Comparison of ENCODE assay signal across 1 cellular context in the genomic region with DNA sequence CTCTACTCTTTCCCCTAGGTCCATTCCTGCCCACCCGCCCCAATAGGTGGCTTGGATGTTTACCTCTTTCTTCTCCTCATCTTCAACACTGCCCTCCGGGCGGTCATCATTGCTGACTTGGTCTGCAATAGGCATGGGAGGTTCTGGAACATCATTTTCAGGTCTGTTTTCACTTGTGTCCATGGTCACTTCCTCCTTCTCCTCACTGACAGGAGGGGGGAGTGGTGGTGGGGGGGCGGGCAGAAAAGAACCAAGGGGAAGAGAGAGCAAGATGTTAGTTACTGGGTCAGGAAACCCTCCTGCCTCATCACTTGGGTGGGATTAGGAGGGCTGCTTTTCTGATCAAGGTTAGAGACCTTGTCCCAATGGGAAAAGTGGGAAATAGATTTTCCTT.
TF ChIP-seq lines count a peak whose summit lies in the region.

No MANE protein-coding gene starts in this region.

TF ChIP-seq in endothelial cell of umbilical vein, 7 proteins besides CTCF, POLR2A, EP300 and RAD21:
- TF ChIP-seq GATA2 (IDR thresholded peaks at IDR 0.05; ENCODE audit: insufficient read depth, insufficient read length, low read depth, low read length), result no peak
- TF ChIP-seq JUN (IDR thresholded peaks at IDR 0.05; ENCODE audit: borderline replicate concordance, insufficient read depth, insufficient read length, low read depth), result no peak
- no peak for TF ChIP-seq FOS (IDR thresholded peaks at IDR 0.05; ENCODE audit: borderline replicate concordance, insufficient read depth, low read length)
- TF ChIP-seq MYC (IDR thresholded peaks at IDR 0.05; ENCODE audit: low read depth, low read length), result no peak
- TF ChIP-seq POLR2AphosphoS5 (IDR thresholded peaks at IDR 0.05; ENCODE audit: insufficient read depth, low read depth, low read length), result no peak
- no peak for TF ChIP-seq MAX (IDR thresholded peaks at IDR 0.05; ENCODE audit: insufficient read depth, insufficient read length)
